Comparison of ENCODE assay signal across 18 cellular contexts in genomic region chr17:6979440-6979839, GRCh38. TPM values are rescaled to one million over a fixed set of nuclear protein-coding genes. Genes with fewer than 3 reads are reported as not detected.
"Had no signal": no experiment of that assay in that cellular context is flagged by ENCODE, and none has a peak within 500 bp of the region (broad histone marks: within the 10 kb centered on the region; RNA-seq: fewer than 3 reads in every experiment).

No MANE protein-coding gene starts in this region.

RNA-seq across cellular contexts. Expression of gene ALOX12, which starts 16.4 kb away (rescaled TPM):
- total RNA-seq: activated naive CD4-positive, alpha-beta T cell treated with anti-CD3 and anti-CD28 coated beads for 36 hours; activated naive CD4-positive, alpha-beta T cell treated with anti-CD3 and anti-CD28 coated beads, Interleukin-2, amount 50 U/mL, for 72 hours; activated naive CD8-positive, alpha-beta T cell treated with anti-CD3 and anti-CD28 coated beads for 36 hours; activated naive CD8-positive, alpha-beta T cell treated with anti-CD3 and anti-CD28 coated beads, Interleukin-2, amount 10 ng/mL, durations not matched to agents 7 days and 5 days; activated T-cell treated with anti-CD3 and anti-CD28 coated beads, Interleukin-2, amount 50 U/mL, for 4 hours; activated T-cell treated with anti-CD3 and anti-CD28 coated beads, Interleukin-2, amount 50 U/mL, for 72 hours; activated T-helper 1 cell treated with anti-CD3 and anti-CD28 coated beads, Interleukin-12 subunit alpha, Interleukin-12 subunit beta, Interleukin-2, Interleukin-4 antibody, amounts not matched to agents 30 ng/mL and 10 ng/mL and 1 ng/mL, durations not matched to agents 14 hours and 24 hours and 36 hours; activated T-helper 17 cell treated with anti-CD3 and anti-CD28 coated beads, Interleukin-2, amount 50 U/mL, for 72 hours; activated T-helper 2 cell treated with anti-CD3 and anti-CD28 coated beads, Interferon-gamma antibody, Interleukin-2, Interleukin-4, amounts not matched to agents 10 μg/mL and 5 μg/mL and 100 μg/mL, durations not matched to agents 14 hours and 24 hours and 36 hours; aorta; ascending aorta; astrocyte; body of pancreas; breast epithelium; cardiac septum; chondrocyte had no signal
- polyA plus RNA-seq: aorta had no signal

RNA-seq across cellular contexts. Expression of gene BCL6B, which starts 43.4 kb away (rescaled TPM):
- total RNA-seq: astrocyte, bronchial epithelial cell, chondrocyte had no signal
- polyA plus RNA-seq: cardiac muscle cell had no signal
